9 cellular contexts compared by ENCODE assay signal in the genomic region with DNA sequence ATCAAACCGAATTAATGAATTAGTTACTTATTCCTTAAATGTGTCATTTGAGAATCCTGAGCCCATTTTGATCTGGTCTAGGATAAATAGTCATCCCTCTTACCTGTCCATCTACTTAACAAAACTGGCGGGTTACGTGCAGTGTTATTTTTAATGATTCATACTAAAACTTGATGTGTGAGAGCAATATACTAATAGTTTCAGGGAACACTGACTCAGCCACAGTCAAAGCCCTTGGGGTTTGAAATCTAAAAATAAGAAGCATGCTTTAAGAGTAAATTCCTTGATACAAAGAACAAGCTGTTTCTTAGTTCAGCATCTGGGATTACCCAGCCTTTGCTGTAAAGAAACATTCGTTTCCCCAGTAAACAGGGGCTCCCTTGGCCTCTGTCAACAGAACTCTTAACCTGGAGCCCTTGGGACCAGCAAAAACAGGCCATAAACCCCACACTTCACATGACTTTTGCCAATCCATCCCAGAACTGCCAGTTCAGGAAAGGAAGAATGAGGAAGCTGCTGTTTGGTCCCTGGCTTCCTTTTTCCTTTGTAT.
A peak's percentile ranks its signal among the peaks of the same experiment; 100 is the strongest.
DNase-seq lines count a peak whose midpoint lies in the region; ATAC-seq and TF ChIP-seq lines count a peak whose summit lies in the region.
"Had no signal": no experiment of that assay in that cellular context is flagged by ENCODE, and none has a peak within 500 bp of the region (broad histone marks: within the 10 kb centered on the region; RNA-seq: fewer than 3 reads in every experiment).

No MANE protein-coding gene starts in this region.

- H3K36me3 ChIP-seq in ascending aorta (no peaks in the 10 kb centered on the region), muscle layer of duodenum (ENCODE audit: control insufficient read depth in 1 of 2, insufficient read depth in 2 of 2, low read length in 2 of 2) (no peaks in the 10 kb centered on the region)

- H3K4me3 ChIP-seq in ascending aorta (peak overlapping the region in 1 of 2 donors; percentile 29), muscle layer of duodenum (ENCODE audit: low read depth in 1 of 2, low read length in 2 of 2) (no peak overlapping the region)

- DNase-seq in GM04503 (ENCODE audit: low read depth) (peak; percentile 64), ascending aorta (ENCODE audit: low spot score in 2 of 2) (peak in 1 of 2 donors; percentile 67), iPS-NIHi7 (ENCODE audit: extremely low spot score) (no peak), AML-193 (lab: John Stamatoyannopoulos, UW) (no peak)
- no peak for DNase-seq in stimulated activated CD4-positive, alpha-beta T cell treated with anti-CD3 and anti-CD28 coated beads, Interleukin-2, amount 100 ng/mL, for 48 hours
- DNase-seq in stimulated activated CD4-positive, alpha-beta T cell treated with anti-CD3 and anti-CD28 coated beads, Interleukin-2, amount 100 ng/mL, for 24 hours: no peak
- DNase-seq: NCI-H187 had no signal

- peak overlapping the region; percentile 74 to 83 for H3K27ac ChIP-seq in ascending aorta
- peak overlapping the region; percentile 45 for H3K27ac ChIP-seq in muscle layer of duodenum (ENCODE audit: low read length)

- ATAC-seq in HG02610 (IDR thresholded peaks at IDR 0.05; ENCODE audit: unreplicated experiment): peak; percentile 57

- H3K4me1 ChIP-seq in ascending aorta (peaks cover 6 to 11% of the 10 kb centered on the region in 2 donors), muscle layer of duodenum (ENCODE audit: control insufficient read depth in 1 of 2, insufficient read depth in 2 of 2, low read length in 2 of 2) (peaks cover 3 to 7% of the 10 kb centered on the region in 2 donors)

- H3K27me3 ChIP-seq in ascending aorta (no peaks in the 10 kb centered on the region), muscle layer of duodenum (ENCODE audit: low read depth, low read length) (no peaks in the 10 kb centered on the region)

- TF ChIP-seq CTCF in ascending aorta (IDR thresholded peaks at IDR 0.05): no peak

- H3K9me3 ChIP-seq in ascending aorta (peaks cover 0 to under 1% of the 10 kb centered on the region in 2 donors), muscle layer of duodenum (ENCODE audit: control insufficient read depth in 1 of 2, low read length in 2 of 2) (no peaks in the 10 kb centered on the region)

- intact Hi-C loops in ascending aorta (cut with DNase I): loop anchor here (2.0 to 5.0 kb wide), 3 partner anchors 145 to 369 kb away; no protein-coding TSS in a partner anchor
